14 cellular contexts compared by ENCODE assay signal in the genomic region with DNA sequence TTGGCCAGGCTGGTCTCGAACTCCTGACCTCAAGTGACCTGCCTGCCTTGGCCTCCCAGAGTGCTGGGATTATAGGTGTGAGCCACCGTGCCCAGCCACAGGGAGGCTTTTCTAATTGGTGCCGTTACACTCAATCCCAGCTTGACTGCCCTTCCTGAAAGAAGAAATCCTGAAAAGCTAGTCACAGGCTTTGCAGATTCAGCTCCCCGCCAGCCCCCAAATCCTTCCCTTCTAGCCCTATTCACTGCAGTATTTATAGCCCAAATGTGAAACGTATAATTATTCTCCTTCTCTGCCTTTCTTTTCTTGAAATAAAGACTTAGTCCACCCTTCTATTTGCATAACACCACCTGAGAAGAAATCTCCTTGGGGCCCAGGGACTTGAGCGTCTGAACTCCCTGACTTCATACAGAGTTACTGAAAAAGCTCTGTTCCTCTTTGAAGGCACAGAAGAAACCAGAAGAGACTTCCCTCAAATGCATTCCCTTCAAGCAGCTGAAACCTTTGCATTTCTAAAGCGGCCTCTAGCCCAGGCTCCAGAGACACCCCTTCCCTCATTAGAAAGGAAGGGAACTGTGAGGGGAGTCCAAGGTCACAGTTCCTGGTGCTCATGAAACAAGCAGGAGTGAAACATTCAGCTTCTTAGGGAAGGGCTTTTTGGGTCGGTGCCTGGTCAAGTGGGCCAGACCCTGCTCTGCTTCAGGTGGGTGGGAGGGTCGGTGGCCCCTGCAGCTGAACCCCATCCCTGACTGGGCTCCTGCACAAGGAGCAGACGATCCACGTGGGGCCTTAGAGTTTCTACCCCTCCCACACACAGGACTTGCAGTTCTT. TPM values are rescaled to one million over a fixed set of nuclear protein-coding genes. Genes with fewer than 3 reads are reported as not detected.
DNase-seq lines count a peak whose midpoint lies in the region; ATAC-seq, FAIRE-seq and TF ChIP-seq lines count a peak whose summit lies in the region.
"Had no signal": no experiment of that assay in that cellular context is flagged by ENCODE, and none has a peak within 500 bp of the region (broad histone marks: within the 10 kb centered on the region; RNA-seq: fewer than 3 reads in every experiment).

No MANE protein-coding gene starts in this region.

- H3K27me3 ChIP-seq in lower lobe of right lung (ENCODE audit: low read depth): no peaks in the 10 kb centered on the region

- DNase-seq in GM19239 (ENCODE audit: insufficient read length, low spot score) (peak; percentile 50), NOMO-1 treated with DMSO at 0.1 percent for 48 hours (lab: John Stamatoyannopoulos, UW; ENCODE audit: unreplicated experiment) (peak; percentile 56), nephron progenitor cell (no peak), lower lobe of right lung (no peak), NCI-H69 (lab: John Stamatoyannopoulos, UW) (no peak), NCI-H2196 treated with DMSO at 0.1 percent for 48 hours (lab: John Stamatoyannopoulos, UW; ENCODE audit: unreplicated experiment) (no peak)
- DNase-seq: immature natural killer cell, NCI-H187 treated with DMSO at 0.1 percent for 48 hours, small intestine had no signal

- H3K27ac ChIP-seq in lower lobe of right lung: no peak overlapping the region
- H3K27ac ChIP-seq: VCaP had no signal

- H3K4me3 Mint-ChIP-seq in nephron progenitor cell: no peak overlapping the region
- H3K4me3 Mint-ChIP-seq: activated T-helper 17 cell treated with anti-CD3 and anti-CD28 coated beads, Interleukin-2, amount 50 U/mL, for 72 hours; immature natural killer cell had no signal

- no peaks in the 10 kb centered on the region for H3K36me3 Mint-ChIP-seq in nephron progenitor cell (ENCODE audit: low read depth)
- H3K36me3 Mint-ChIP-seq: immature natural killer cell had no signal

- H3K9me3 Mint-ChIP-seq in nephron progenitor cell: peaks cover 4% of the 10 kb centered on the region
- H3K9me3 Mint-ChIP-seq: activated T-helper 17 cell treated with anti-CD3 and anti-CD28 coated beads, Interleukin-2, amount 50 U/mL, for 72 hours; immature natural killer cell had no signal

- H3K4me1 ChIP-seq in lower lobe of right lung: no peaks in the 10 kb centered on the region

- H3K27me3 Mint-ChIP-seq in nephron progenitor cell (ENCODE audit: low read depth, poor library complexity): peaks cover 14% of the 10 kb centered on the region
- H3K27me3 Mint-ChIP-seq: activated T-helper 17 cell treated with anti-CD3 and anti-CD28 coated beads, Interleukin-2, amount 50 U/mL, for 72 hours had no signal

- H3K4me1 Mint-ChIP-seq in nephron progenitor cell: peaks cover 13% of the 10 kb centered on the region
- H3K4me1 Mint-ChIP-seq: activated T-helper 17 cell treated with anti-CD3 and anti-CD28 coated beads, Interleukin-2, amount 50 U/mL, for 72 hours; immature natural killer cell had no signal

- TF ChIP-seq CTCF in nephron progenitor cell (IDR thresholded peaks at IDR 0.05) (no peak), lower lobe of right lung (IDR thresholded peaks at IDR 0.05) (no peak)

- H3K36me3 ChIP-seq in lower lobe of right lung: peaks cover 12% of the 10 kb centered on the region

- no peak overlapping the region for H3K4me3 ChIP-seq in lower lobe of right lung

- H3K27ac Mint-ChIP-seq in nephron progenitor cell: peak overlapping the region; percentile 78
- H3K27ac Mint-ChIP-seq: activated T-helper 17 cell treated with anti-CD3 and anti-CD28 coated beads, Interleukin-2, amount 50 U/mL, for 72 hours; immature natural killer cell had no signal

- intact Hi-C loops in lower lobe of right lung (cut with DNase I): loop anchor here (10.0 kb wide), 1 partner anchor 345 kb away; no protein-coding TSS in a partner anchor

- no peaks in the 10 kb centered on the region for H3K9me3 ChIP-seq in lower lobe of right lung

- peak; percentile 89 for FAIRE-seq in GM19239 (lab: Jason Lieb, UNC)
- FAIRE-seq: small intestine, urothelium cell line had no signal

- peak; percentile 45 for ATAC-seq in HG02571 (IDR thresholded peaks at IDR 0.05; ENCODE audit: unreplicated experiment)
- ATAC-seq in lower lobe of right lung: no peak
- ATAC-seq: activated T-helper 17 cell treated with anti-CD3 and anti-CD28 coated beads, Interleukin-2, amount 50 U/mL, for 72 hours had no signal

RNA-seq across cellular contexts. Expression of gene BATF, which starts 42.3 kb away (rescaled TPM):
- 6.7 TPM for total RNA-seq in lower lobe of right lung
- total RNA-seq: epithelial cell of proximal tubule had no signal

RNA-seq across cellular contexts. Expression of gene JDP2, which starts 52.2 kb away (rescaled TPM):
- 59.2 TPM for total RNA-seq in lower lobe of right lung

Comparison
In these comparisons a context has a peak if more than half of its experiments do, and no peak if none do; other contexts are left out.
1. DNase-seq: peak in GM19239 (single experiment) and NOMO-1 treated with DMSO at 0.1 percent for 48 hours (single experiment); none in nephron progenitor cell (single experiment), lower lobe of right lung (single experiment), NCI-H69 (single experiment) and NCI-H2196 treated with DMSO at 0.1 percent for 48 hours (single experiment).